Comparison of ENCODE assay signal across 8 cellular contexts in the genomic region with DNA sequence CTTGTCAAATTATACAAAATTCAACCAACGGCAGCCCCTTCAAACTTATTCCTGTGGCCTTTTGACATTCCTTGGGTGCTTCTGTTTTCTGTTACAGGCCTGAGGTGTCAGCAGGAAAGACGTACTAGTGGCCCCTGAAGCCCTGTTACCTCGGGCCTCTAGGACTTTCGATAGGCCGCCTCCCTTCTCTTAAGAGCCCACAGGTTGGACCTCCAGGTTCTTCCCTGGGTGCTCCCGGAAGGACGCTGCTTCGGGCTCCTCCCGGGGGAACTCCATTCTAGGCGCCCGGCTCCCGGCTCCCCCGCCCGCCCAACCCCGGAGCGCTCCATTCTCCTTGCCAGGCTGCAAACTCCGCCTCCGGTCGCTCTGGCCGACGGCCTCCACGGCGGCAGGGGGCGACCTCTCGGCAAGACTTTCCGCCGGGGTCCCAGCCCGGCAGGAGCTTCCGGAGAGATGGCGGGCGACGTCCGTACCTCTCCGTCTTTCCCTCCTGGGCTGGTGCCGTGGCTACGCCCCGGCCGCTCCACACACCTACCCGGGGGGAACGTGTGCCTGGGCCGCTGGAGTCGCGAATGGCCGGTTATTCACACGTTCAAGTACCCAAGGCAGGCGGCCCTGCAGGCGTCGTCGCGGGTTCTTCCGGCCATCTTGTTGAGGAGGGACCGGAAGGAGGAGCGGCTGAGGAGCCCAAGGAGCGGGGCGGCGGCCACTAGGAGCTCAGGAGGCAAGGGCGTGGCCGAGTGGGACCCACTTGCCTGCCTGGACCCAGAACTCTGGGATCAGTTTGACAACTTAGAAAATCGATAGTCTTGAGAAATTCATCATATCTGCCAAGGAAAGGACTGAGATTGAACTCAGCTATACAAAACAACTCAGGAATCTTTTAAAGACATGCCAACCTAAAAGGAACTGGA. TPM values are rescaled to one million over a fixed set of nuclear protein-coding genes. Genes with fewer than 3 reads are reported as not detected.
A peak's percentile ranks its signal among the peaks of the same experiment; 100 is the strongest.
DNase-seq lines count a peak whose midpoint lies in the region; ATAC-seq and TF ChIP-seq lines count a peak whose summit lies in the region.

No MANE protein-coding gene starts in this region.

- H3K4me1 Mint-ChIP-seq in chondrocyte (ENCODE audit: low read depth): no peaks in the 10 kb centered on the region

- no peaks in the 10 kb centered on the region for H3K36me3 Mint-ChIP-seq in chondrocyte (ENCODE audit: low read depth)

- TF ChIP-seq CTCF in chondrocyte (IDR thresholded peaks at IDR 0.05): peak; percentile 17

- H3K27ac Mint-ChIP-seq in chondrocyte (ENCODE audit: unreplicated experiment): no peak overlapping the region

- H3K27me3 Mint-ChIP-seq in chondrocyte (ENCODE audit: low read depth): peaks cover 3% of the 10 kb centered on the region

- peak overlapping the region; percentile 55 for H3K4me3 Mint-ChIP-seq in chondrocyte (ENCODE audit: unreplicated experiment)

- peak; percentile 58 for ATAC-seq in GM18519 (IDR thresholded peaks at IDR 0.05; ENCODE audit: low FRiP score, unreplicated experiment)
- ATAC-seq in HG03045 (IDR thresholded peaks at IDR 0.05; ENCODE audit: unreplicated experiment): peak; percentile 98

- H3K9me3 Mint-ChIP-seq in chondrocyte (ENCODE audit: low read depth): no peaks in the 10 kb centered on the region

- in situ Hi-C loops in ACHN (cut with HindIII; ENCODE audit: low pct_ligation_motif_present, low pct_unique_long_range_greater_than_20kb, low sequenced_read_pairs): no loop called here

- DNase-seq in ACHN: peak; percentile 90
- DNase-seq in NCI-H2171 (lab: John Stamatoyannopoulos, UW): peak; percentile 88
- DNase-seq in activated CD4-positive, alpha-beta T cell treated with anti-CD3 and anti-CD28 coated beads for 1 hour: peak; percentile 73
- no peak for DNase-seq in chondrocyte (ENCODE audit: low spot score)
- peak; percentile 73 for DNase-seq in kidney tubule cell (ENCODE audit: low spot score)
- DNase-seq in stimulated activated CD4-positive, alpha-beta T cell treated with anti-CD3 and anti-CD28 coated beads, Interleukin-1b, Interleukin-23, amount 100 ng/mL, for 4 hours (ENCODE audit: low read depth in 2 of 2): peak; percentile 71 to 83

RNA-seq across cellular contexts. Expression of a gene that starts 27.5 kb away (rescaled TPM):
- 27.4 to 46.4 TPM (median 27.8 TPM) in 3 replicates for total RNA-seq in chondrocyte

RNA-seq across cellular contexts. Expression of a gene that starts 58.5 kb away (rescaled TPM):
- 78.3 to 96.1 TPM (median 81.0 TPM) in 3 replicates for total RNA-seq in chondrocyte
